ENCODE assay signal across 24 cellular contexts in genomic region chr2:159439421-159439820, GRCh38.
"Had no signal": no experiment of that assay in that cellular context is flagged by ENCODE, and none has a peak within 500 bp of the region (broad histone marks: within the 10 kb centered on the region; RNA-seq: fewer than 3 reads in every experiment).

No MANE protein-coding gene starts in this region.

- H3K27me3 Mint-ChIP-seq: dendritic cell treated with granulocyte-macrophage colony-stimulating factor and Interleukin-4, amounts not matched to agents 40 ng/mL and 50 ng/mL, for 4 days; naive thymus-derived CD8-positive, alpha-beta T cell had no signal

- H3K36me3 ChIP-seq: colonic mucosa had no signal

- H3K27ac ChIP-seq: colonic mucosa, esophagus muscularis mucosa, left ventricle myocardium inferior, lower lobe of right lung, prostate gland, right atrium auricular region, stomach, thyroid gland, vagina had no signal

- ATAC-seq: left colon; lower lobe of right lung; naive thymus-derived CD8-positive, alpha-beta T cell; sciatic nerve had no signal

- H3K4me3 ChIP-seq: colonic mucosa, esophagus muscularis mucosa, left ventricle myocardium inferior, lower lobe of right lung, prostate gland, right atrium auricular region, smooth muscle cell, stomach, thyroid gland, vagina had no signal

- DNase-seq: colonic mucosa; effector CD8-positive, alpha-beta T cell; endodermal cell; foreskin melanocyte; left colon; left ventricle myocardium inferior; lower lobe of right lung; naive thymus-derived CD8-positive, alpha-beta T cell; nephron progenitor cell; nucleus accumbens; stimulated activated CD4-positive, alpha-beta T cell treated with anti-CD3 and anti-CD28 coated beads, Interleukin-12 subunit alpha, Interleukin-12 subunit beta, amount 100 ng/mL, for 4 hours; stimulated activated CD4-positive, alpha-beta T cell treated with anti-CD3 and anti-CD28 coated beads, Interleukin-1b, Interleukin-23, amount 100 ng/mL, for 48 hours; stimulated activated CD4-positive, alpha-beta T cell treated with anti-CD3 and anti-CD28 coated beads, Interleukin-4, amount 100 ng/mL, for 1 hour; stimulated activated CD8-positive, alpha-beta memory T cell treated with anti-CD3 and anti-CD28 coated beads, Interleukin-4, amount 100 ng/mL, for 48 hours; stimulated activated naive CD4-positive, alpha-beta T cell treated with Interleukin-2 at 50 U/mL for 16 hours; stomach; thyroid gland had no signal

- H3K27ac Mint-ChIP-seq: dendritic cell treated with granulocyte-macrophage colony-stimulating factor and Interleukin-4, amounts not matched to agents 40 ng/mL and 50 ng/mL, for 4 days; endodermal cell; nephron progenitor cell had no signal

- H3K4me1 Mint-ChIP-seq: endodermal cell; naive thymus-derived CD8-positive, alpha-beta T cell; nephron progenitor cell had no signal

- H3K4me3 Mint-ChIP-seq: dendritic cell treated with granulocyte-macrophage colony-stimulating factor and Interleukin-4, amounts not matched to agents 40 ng/mL and 50 ng/mL, for 4 days; endodermal cell; naive thymus-derived CD8-positive, alpha-beta T cell; nephron progenitor cell had no signal

- H3K9me3 Mint-ChIP-seq: dendritic cell treated with granulocyte-macrophage colony-stimulating factor and Interleukin-4, amounts not matched to agents 40 ng/mL and 50 ng/mL, for 4 days; endodermal cell; naive thymus-derived CD8-positive, alpha-beta T cell; nephron progenitor cell had no signal

- H3K27me3 ChIP-seq: colonic mucosa, esophagus muscularis mucosa, right atrium auricular region, stomach, thyroid gland, vagina had no signal

- H3K4me1 ChIP-seq: colonic mucosa, lower lobe of right lung, prostate gland, stomach, thyroid gland, vagina had no signal

- H3K4me2 ChIP-seq: smooth muscle cell had no signal

- H3K9me3 ChIP-seq: colonic mucosa, esophagus muscularis mucosa, left ventricle myocardium inferior, lower lobe of right lung, prostate gland, right atrium auricular region, stomach, thyroid gland, vagina had no signal
